Comparison of ENCODE assay signal across 20 cellular contexts in the genomic region with DNA sequence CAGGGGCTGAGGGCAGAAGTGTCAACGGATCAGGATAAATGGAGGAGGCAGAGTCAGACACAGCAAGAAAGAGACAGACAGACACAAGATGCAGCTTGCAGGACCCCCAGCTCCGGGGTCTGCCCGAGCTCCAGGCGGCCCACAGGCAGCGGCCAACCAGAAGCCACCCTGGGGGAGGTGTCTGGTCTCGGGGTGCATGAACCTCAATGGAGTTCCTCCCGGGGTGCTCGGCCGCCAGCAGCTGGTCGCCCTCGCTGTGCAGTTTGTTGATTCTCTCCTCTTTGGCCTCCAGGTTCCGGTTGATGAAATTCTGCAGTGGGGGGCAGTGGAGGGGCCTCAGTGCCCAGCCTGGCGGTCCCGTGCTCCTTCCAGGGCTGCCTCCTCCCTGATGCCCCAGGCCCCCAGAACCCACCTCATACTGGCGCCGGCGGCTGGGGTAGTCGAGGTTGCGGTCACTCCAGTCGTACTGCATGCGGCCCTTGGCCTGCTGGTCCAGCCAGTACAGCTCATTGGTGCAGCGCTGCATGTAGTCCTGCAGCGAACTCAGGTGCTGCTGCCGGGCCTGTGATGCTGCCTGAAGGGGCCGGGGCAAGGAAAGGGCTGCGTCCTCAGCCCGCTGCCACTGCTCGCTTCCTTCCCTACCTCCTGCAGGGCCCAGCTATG. TPM values are rescaled to one million over a fixed set of nuclear protein-coding genes. Genes with fewer than 3 reads are reported as not detected.
DNase-seq lines count a peak whose midpoint lies in the region; ATAC-seq and TF ChIP-seq lines count a peak whose summit lies in the region.
"Had no signal": no experiment of that assay in that cellular context is flagged by ENCODE, and none has a peak within 500 bp of the region (broad histone marks: within the 10 kb centered on the region; RNA-seq: fewer than 3 reads in every experiment).

No MANE protein-coding gene starts in this region.

- H3K4me2 ChIP-seq in neuronal stem cell (ENCODE audit: insufficient read depth, low read length, poor library complexity, severe bottlenecking), result no peak overlapping the region
- H3K4me2 ChIP-seq: GM23338 had no signal

- no CpG with 5 or more reads among the region's 28 CpGs for WGBS in neuronal stem cell (ENCODE audit: extremely low coverage in 2 of 2, insufficient read length in 2 of 2, insufficient replicate concordance in 1 of 2), 2 donors
- 95% methylated on average over 20 to 24 of the region's 28 CpGs for WGBS in lower leg skin, 2 donors

- no peak overlapping the region for H2BK120ac ChIP-seq in neuronal stem cell (ENCODE audit: low read depth, low read length)

- TF ChIP-seq CTCF in Calu3 (IDR thresholded peaks at IDR 0.05; ENCODE audit: unreplicated experiment) (no peak), HEK293 (tag by site-specific recombination; IDR thresholded peaks at IDR 0.05) (no peak), lower leg skin (IDR thresholded peaks at IDR 0.05) (no peak)

- no peak overlapping the region for H3K9ac ChIP-seq in neuronal stem cell (ENCODE audit: low read depth, low read length, poor library complexity)

- intact Hi-C loops in Calu3 (cut with micrococcal nuclease; ENCODE audit: unreplicated experiment) (no loop called here), lower leg skin (cut with DNase I; ENCODE audit: low total_unique reads) (no loop called here)

- no peaks in the 10 kb centered on the region for H3K27me3 ChIP-seq in neuronal stem cell (ENCODE audit: control insufficient read depth in 3 of 3, insufficient read depth in 3 of 3, low read depth in 1 of 3, low read length in 3 of 3)

- no peaks in the 10 kb centered on the region for H3K9me3 Mint-ChIP-seq in Calu3 (ENCODE audit: low read depth, unreplicated experiment)

- no peak overlapping the region for H2BK12ac ChIP-seq in neuronal stem cell (ENCODE audit: low read length)

- no peak overlapping the region for H3K23ac ChIP-seq in neuronal stem cell (ENCODE audit: low read depth, low read length, poor library complexity)

- H3K27me3 Mint-ChIP-seq in Calu3 (ENCODE audit: unreplicated experiment), result no peaks in the 10 kb centered on the region

- DNase-seq in Calu3, result no peak
- DNase-seq in neuronal stem cell (ENCODE audit: low spot score), result no peak
- DNase-seq in COR-L47 (lab: John Stamatoyannopoulos, UW), result no peak
- DNase-seq in lower leg skin (ENCODE audit: low spot score in 2 of 2), result no peak
- DNase-seq: C1 segment of cervical spinal cord; Caco-2; CD4-positive, alpha-beta memory T cell; DMS 273 treated with DMSO at 0.1 percent for 48 hours; DMS79; EL; GF-D8; H9; HFFc6 had no signal

- H3K4me1 Mint-ChIP-seq in Calu3 (ENCODE audit: low read depth, unreplicated experiment), result no peaks in the 10 kb centered on the region
- H3K4me1 Mint-ChIP-seq: CD4-positive, alpha-beta memory T cell; H9 had no signal

- POLR2A ChIA-PET in HEK293 (lab: Yijun Ruan, JAX), result no interaction called here

- no peak overlapping the region for H4K91ac ChIP-seq in neuronal stem cell (ENCODE audit: low read depth, low read length, poor library complexity)

- peak overlapping the region; percentile 7 for H3K27ac Mint-ChIP-seq in Calu3 (ENCODE audit: unreplicated experiment)
- H3K27ac Mint-ChIP-seq: CD4-positive, alpha-beta memory T cell; GM23338; H9; HFFc6 had no signal

- BruUV-seq in Calu3 (replicated peaks; lab: Mats Ljungman, UMichigan), result no TSS peak

- H3K4me1 ChIP-seq in HEK293 (ENCODE audit: control insufficient read depth, insufficient read depth, low read length), result no peaks in the 10 kb centered on the region
- no peaks in the 10 kb centered on the region for H3K4me1 ChIP-seq in neuronal stem cell (ENCODE audit: control insufficient read depth in 2 of 2, insufficient read depth in 1 of 2, low read depth in 1 of 2, low read length in 2 of 2)
- H3K4me1 ChIP-seq: Caco-2 had no signal

- peak overlapping the region; percentile 74 for H2BK15ac ChIP-seq in neuronal stem cell (ENCODE audit: low read length)

- no peak overlapping the region for H3K4me3 Mint-ChIP-seq in Calu3 (ENCODE audit: low read depth, unreplicated experiment)
- H3K4me3 Mint-ChIP-seq: CD4-positive, alpha-beta memory T cell; H9; HFFc6 had no signal

- no peak overlapping the region for H4K8ac ChIP-seq in neuronal stem cell (ENCODE audit: low read depth, low read length)

- H2AK5ac ChIP-seq in neuronal stem cell (ENCODE audit: low read depth, low read length), result peak overlapping the region; percentile 56

- H3K14ac ChIP-seq in neuronal stem cell (ENCODE audit: low read length), result no peak overlapping the region

- H3K4ac ChIP-seq in neuronal stem cell (ENCODE audit: low read length), result no peak overlapping the region

- H3K36me3 ChIP-seq in HEK293 (ENCODE audit: control insufficient read depth in 2 of 2, insufficient read depth in 1 of 2, low read length in 2 of 2) (no peaks in the 10 kb centered on the region), neuronal stem cell (replicated peaks in 1 of 2; ENCODE audit: control insufficient read depth in 2 of 2, insufficient read depth in 2 of 2, low read length in 2 of 2) (no peaks in the 10 kb centered on the region)

- H3K4me3 ChIP-seq in HEK293 (ENCODE audit: low read depth, low read length) (no peak overlapping the region), neuronal stem cell (ENCODE audit: low read length in 2 of 2) (no peak overlapping the region), lower leg skin (ENCODE audit: low read depth, poor library complexity, severe bottlenecking) (no peak overlapping the region)
- H3K4me3 ChIP-seq: GM23338 had no signal

- H3K79me1 ChIP-seq in neuronal stem cell (ENCODE audit: low read depth, low read length), result no peaks in the 10 kb centered on the region

- no peak overlapping the region for H2BK5ac ChIP-seq in neuronal stem cell (ENCODE audit: low read length)

- CTCF ChIA-PET in Calu3 (lab: Charles Lee), result no interaction called here
- CTCF ChIA-PET in HEK293 (lab: Yijun Ruan, JAX), result no interaction called here

- no peak overlapping the region for H2AFZ ChIP-seq in neuronal stem cell (ENCODE audit: low read length)
- H2AFZ ChIP-seq: GM23338 had no signal

- no peak overlapping the region for H3K18ac ChIP-seq in neuronal stem cell (ENCODE audit: low read length)

- no peak for TF ChIP-seq POLR2A in lower leg skin (IDR thresholded peaks at IDR 0.05)

- no peak for ATAC-seq in SK-N-SH treated with all-trans-retinoic acid at 6 μM for 48 hours
- ATAC-seq: GM23338, HCT116 had no signal

- H3K36me3 Mint-ChIP-seq in Calu3 (ENCODE audit: insufficient read depth, unreplicated experiment), result peaks cover 70% of the 10 kb centered on the region
- H3K36me3 Mint-ChIP-seq: CD4-positive, alpha-beta memory T cell had no signal

- H3K27ac ChIP-seq in HEK293 (ENCODE audit: extremely low read depth, low read depth, low read length) (no peak overlapping the region), neuronal stem cell (replicated peaks; ENCODE audit: low read length) (no peak overlapping the region)

- H3K9me3 ChIP-seq in HEK293 (ENCODE audit: control insufficient read depth, insufficient read depth, low read depth, low read length) (no peaks in the 10 kb centered on the region), neuronal stem cell (replicated peaks in 1 of 2; ENCODE audit: control insufficient read depth in 2 of 2, insufficient read depth in 1 of 2, low read depth in 1 of 2, low read length in 2 of 2) (peaks cover 3 to 4% of the 10 kb centered on the region in 2 donors)
- H3K9me3 ChIP-seq: Caco-2 had no signal

TF ChIP-seq in HEK293, 187 proteins besides CTCF, POLR2A, EP300 and RAD21:
- peak; percentile 5 for TF ChIP-seq SETDB1 (IDR thresholded peaks at IDR 0.05; ENCODE audit: insufficient read length, low read length)
- TF ChIP-seq ZNF391 (tag by site-specific recombination; IDR thresholded peaks at IDR 0.05; ENCODE audit: borderline replicate concordance, low read depth), result no peak

TF ChIP-seq in SK-N-SH treated with all-trans-retinoic acid at 6 μM for 48 hours, 23 proteins besides CTCF, POLR2A, EP300 and RAD21 (continues in another document):
- TF ChIP-seq SNAI2 (CRISPR knock-in tag; IDR thresholded peaks at IDR 0.05), result no peak
- TF ChIP-seq, protein P1, sequence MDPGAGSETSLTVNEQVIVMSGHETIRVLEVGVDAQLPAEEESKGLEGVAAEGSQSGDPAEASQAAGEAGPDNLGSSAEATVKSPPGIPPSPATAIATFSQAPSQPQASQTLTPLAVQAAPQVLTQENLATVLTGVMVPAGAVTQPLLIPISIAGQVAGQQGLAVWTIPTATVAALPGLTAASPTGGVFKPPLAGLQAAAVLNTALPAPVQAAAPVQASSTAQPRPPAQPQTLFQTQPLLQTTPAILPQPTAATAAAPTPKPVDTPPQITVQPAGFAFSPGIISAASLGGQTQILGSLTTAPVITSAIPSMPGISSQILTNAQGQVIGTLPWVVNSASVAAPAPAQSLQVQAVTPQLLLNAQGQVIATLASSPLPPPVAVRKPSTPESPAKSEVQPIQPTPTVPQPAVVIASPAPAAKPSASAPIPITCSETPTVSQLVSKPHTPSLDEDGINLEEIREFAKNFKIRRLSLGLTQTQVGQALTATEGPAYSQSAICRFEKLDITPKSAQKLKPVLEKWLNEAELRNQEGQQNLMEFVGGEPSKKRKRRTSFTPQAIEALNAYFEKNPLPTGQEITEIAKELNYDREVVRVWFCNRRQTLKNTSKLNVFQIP (CRISPR knock-in tag; IDR thresholded peaks at IDR 0.05; ENCODE audit: borderline replicate concordance, low read depth), result no peak

RNA-seq across cellular contexts. Expression of a gene that starts 38.0 kb away (rescaled TPM):
- total RNA-seq in Calu3 (2022) (75.0 and 104 TPM in 2 replicates), lower leg skin (100 to 1,000 TPM; 445 to 545 (median 495) TPM)
- 0.82 TPM for polyA plus RNA-seq in neuronal stem cell (2013, experiment 1 of 2)
- 0.98 TPM for polyA plus RNA-seq in neuronal stem cell (2013, experiment 2 of 2)
- total RNA-seq: CD4-positive, alpha-beta memory T cell had no signal

RNA-seq across cellular contexts. Expression of a gene that starts 51.7 kb away (rescaled TPM):
- total RNA-seq in Calu3 (2022) (50.5 and 55.4 TPM in 2 replicates), lower leg skin (10 to 100 TPM; 20.7 to 38.3 (median 27.9) TPM)
- 23.1 TPM for polyA plus RNA-seq in neuronal stem cell (2013, experiment 1 of 2)
- 23.3 TPM for polyA plus RNA-seq in neuronal stem cell (2013, experiment 2 of 2)

RNA-seq across cellular contexts. Expression of a gene that starts 51.9 kb away (rescaled TPM):
- total RNA-seq in Calu3 (2022), result 158 and 159 TPM in 2 replicates
- 45.6 TPM for polyA plus RNA-seq in neuronal stem cell (2013, experiment 1 of 2)
- 46.1 TPM for polyA plus RNA-seq in neuronal stem cell (2013, experiment 2 of 2)
- 10 to 100 TPM; 36.8 to 52.6 (median 51.3) TPM for total RNA-seq in lower leg skin

RNA-seq across cellular contexts. Expression of a gene that starts 59.2 kb away (rescaled TPM):
- total RNA-seq in Calu3 (2022) (0.52 and 0.54 TPM in 2 replicates), lower leg skin (1 to 10 TPM in 2 of 4 donors, under 1 TPM in 2; 0.91 to 2.6 (median 1.3) TPM)
- polyA plus RNA-seq in neuronal stem cell (2013, experiment 1 of 2), result 0.11 TPM
- polyA plus RNA-seq in neuronal stem cell (2013, experiment 2 of 2), result 0.08 TPM
- total RNA-seq: A172; CD4-positive, alpha-beta memory T cell; H4; HFFc6 had no signal
- polyA plus RNA-seq: BJ; CD4-positive, alpha-beta memory T cell had no signal
